ENCODE assay signal across 11 cellular contexts in genomic region chr10:19811517-19811916, GRCh38. TPM values are rescaled to one million over a fixed set of nuclear protein-coding genes. Genes with fewer than 3 reads are reported as not detected.
DNase-seq lines count a peak whose midpoint lies in the region; ATAC-seq and TF ChIP-seq lines count a peak whose summit lies in the region.
"Had no signal": no experiment of that assay in that cellular context is flagged by ENCODE, and none has a peak within 500 bp of the region (broad histone marks: within the 10 kb centered on the region; RNA-seq: fewer than 3 reads in every experiment).

No MANE protein-coding gene starts in this region.

- H3K36me3 ChIP-seq in RWPE2 (ENCODE audit: low read depth), result no peaks in the 10 kb centered on the region

- no peaks in the 10 kb centered on the region for H3K4me1 Mint-ChIP-seq in glutamatergic neuron (ENCODE audit: low read depth, unreplicated experiment)
- H3K4me1 Mint-ChIP-seq in activated CD4-positive, alpha-beta T cell treated with anti-CD3 and anti-CD28 coated beads, Interleukin-2, amount 10 ng/mL, durations not matched to agents 24 days and 14 days, result no peaks in the 10 kb centered on the region
- H3K4me1 Mint-ChIP-seq in activated CD4-positive, alpha-beta T cell treated with anti-CD3 and anti-CD28 coated beads, Interleukin-2, amount 10 ng/mL, durations not matched to agents 7 days and 5 days, result no peaks in the 10 kb centered on the region
- H3K4me1 Mint-ChIP-seq: central memory CD8-positive, alpha-beta T cell had no signal

- H3K27me3 ChIP-seq in RWPE2 (ENCODE audit: insufficient read depth, poor library complexity, severe bottlenecking), result peaks cover 41% of the 10 kb centered on the region

- TF ChIP-seq CTCF in GM12874 (IDR thresholded peaks at IDR 0.05; ENCODE audit: insufficient read depth, low read depth, low read length), result peak; percentile 44; the same call in 1 of the 2 replicates
- TF ChIP-seq CTCF in RWPE2 (IDR thresholded peaks at IDR 0.05; ENCODE audit: poor library complexity, severe bottlenecking), result peak; percentile 58
- peak; percentile 47 for TF ChIP-seq CTCF in glutamatergic neuron (IDR thresholded peaks at IDR 0.05; ENCODE audit: partially characterized antibody, unreplicated experiment)

- no peak overlapping the region for H3K27ac Mint-ChIP-seq in glutamatergic neuron (ENCODE audit: unreplicated experiment)
- H3K27ac Mint-ChIP-seq in activated CD4-positive, alpha-beta T cell treated with anti-CD3 and anti-CD28 coated beads, Interleukin-2, amount 10 ng/mL, durations not matched to agents 24 days and 14 days, result no peak overlapping the region
- no peak overlapping the region for H3K27ac Mint-ChIP-seq in activated CD4-positive, alpha-beta T cell treated with anti-CD3 and anti-CD28 coated beads, Interleukin-2, amount 10 ng/mL, durations not matched to agents 7 days and 5 days

- H3K9me3 ChIP-seq in RWPE2 (ENCODE audit: severe bottlenecking), result no peaks in the 10 kb centered on the region

- peak; percentile 75 for ATAC-seq in RWPE2 (ENCODE audit: low read depth)

- no peak overlapping the region for H3K4me3 ChIP-seq in RWPE2 (ENCODE audit: severe bottlenecking)

- H3K4me1 ChIP-seq in RWPE2 (ENCODE audit: insufficient read depth, poor library complexity, severe bottlenecking), result no peaks in the 10 kb centered on the region

- H3K4me3 Mint-ChIP-seq in glutamatergic neuron (ENCODE audit: unreplicated experiment), result no peak overlapping the region
- H3K4me3 Mint-ChIP-seq in activated CD4-positive, alpha-beta T cell treated with anti-CD3 and anti-CD28 coated beads, Interleukin-2, amount 10 ng/mL, durations not matched to agents 24 days and 14 days, result no peak overlapping the region
- H3K4me3 Mint-ChIP-seq in activated CD4-positive, alpha-beta T cell treated with anti-CD3 and anti-CD28 coated beads, Interleukin-2, amount 10 ng/mL, durations not matched to agents 7 days and 5 days, result no peak overlapping the region
- H3K4me3 Mint-ChIP-seq: central memory CD8-positive, alpha-beta T cell had no signal

- DNase-seq in RWPE2 (ENCODE audit: low spot score) (no peak), glutamatergic neuron (peak; percentile 35), pons (ENCODE audit: low spot score) (peak; percentile 60), retina (no peak), NCI-H2227 (lab: John Stamatoyannopoulos, UW; ENCODE audit: unreplicated experiment) (no peak)
- DNase-seq in activated CD4-positive, alpha-beta T cell treated with anti-CD3 and anti-CD28 coated beads, Interleukin-2, amount 10 ng/mL, durations not matched to agents 24 days and 14 days, result no peak
- no peak for DNase-seq in activated CD4-positive, alpha-beta T cell treated with anti-CD3 and anti-CD28 coated beads, Interleukin-2, amount 10 ng/mL, durations not matched to agents 7 days and 5 days

- no peaks in the 10 kb centered on the region for H3K36me3 Mint-ChIP-seq in glutamatergic neuron (ENCODE audit: unreplicated experiment)
- no peaks in the 10 kb centered on the region for H3K36me3 Mint-ChIP-seq in activated CD4-positive, alpha-beta T cell treated with anti-CD3 and anti-CD28 coated beads, Interleukin-2, amount 10 ng/mL, durations not matched to agents 24 days and 14 days (ENCODE audit: low read depth)
- no peaks in the 10 kb centered on the region for H3K36me3 Mint-ChIP-seq in activated CD4-positive, alpha-beta T cell treated with anti-CD3 and anti-CD28 coated beads, Interleukin-2, amount 10 ng/mL, durations not matched to agents 7 days and 5 days (ENCODE audit: low read depth)

- intact Hi-C loops in activated CD4-positive, alpha-beta T cell treated with anti-CD3 and anti-CD28 coated beads, Interleukin-2, amount 10 ng/mL, durations not matched to agents 24 days and 14 days (cut with micrococcal nuclease), result no loop called here

- no peaks in the 10 kb centered on the region for H3K27me3 Mint-ChIP-seq in glutamatergic neuron (ENCODE audit: unreplicated experiment)
- H3K27me3 Mint-ChIP-seq in activated CD4-positive, alpha-beta T cell treated with anti-CD3 and anti-CD28 coated beads, Interleukin-2, amount 10 ng/mL, durations not matched to agents 24 days and 14 days, result peaks cover 23% of the 10 kb centered on the region
- peaks cover 19% of the 10 kb centered on the region for H3K27me3 Mint-ChIP-seq in activated CD4-positive, alpha-beta T cell treated with anti-CD3 and anti-CD28 coated beads, Interleukin-2, amount 10 ng/mL, durations not matched to agents 7 days and 5 days

- POLR2A ChIA-PET in activated CD4-positive, alpha-beta T cell treated with anti-CD3 and anti-CD28 coated beads, Interleukin-2, amount 10 ng/mL, durations not matched to agents 7 days and 5 days (lab: Charles Lee), result no interaction called here

- no peaks in the 10 kb centered on the region for H3K9me3 Mint-ChIP-seq in glutamatergic neuron (ENCODE audit: unreplicated experiment)
- H3K9me3 Mint-ChIP-seq in activated CD4-positive, alpha-beta T cell treated with anti-CD3 and anti-CD28 coated beads, Interleukin-2, amount 10 ng/mL, durations not matched to agents 24 days and 14 days, result no peaks in the 10 kb centered on the region
- H3K9me3 Mint-ChIP-seq in activated CD4-positive, alpha-beta T cell treated with anti-CD3 and anti-CD28 coated beads, Interleukin-2, amount 10 ng/mL, durations not matched to agents 7 days and 5 days, result no peaks in the 10 kb centered on the region
- H3K9me3 Mint-ChIP-seq: central memory CD8-positive, alpha-beta T cell had no signal

- H3K27ac ChIP-seq in RWPE2 (ENCODE audit: poor library complexity, severe bottlenecking), result no peak overlapping the region
- H3K27ac ChIP-seq: HL-60 had no signal

- CTCF ChIA-PET in activated CD4-positive, alpha-beta T cell treated with anti-CD3 and anti-CD28 coated beads, Interleukin-2, amount 10 ng/mL, durations not matched to agents 7 days and 5 days (lab: Charles Lee), result no interaction called here

RNA-seq across cellular contexts. Expression of gene PLXDC2, which starts 4.7 kb away (rescaled TPM):
- 3.9 TPM for total RNA-seq in glutamatergic neuron (ENCODE audit: unreplicated experiment)
- total RNA-seq in activated CD4-positive, alpha-beta T cell treated with anti-CD3 and anti-CD28 coated beads, Interleukin-2, amount 10 ng/mL, durations not matched to agents 24 days and 14 days, result not detected in 2 replicates
- not detected for total RNA-seq in activated CD4-positive, alpha-beta T cell treated with anti-CD3 and anti-CD28 coated beads, Interleukin-2, amount 10 ng/mL, durations not matched to agents 7 days and 5 days
- total RNA-seq: T-helper 2 cell treated with Interferon-gamma antibody and Interleukin-4, amounts not matched to agents 100 ng/mL and 5 ng/mL, for 36 hours had no signal

Comparison
In these comparisons a context has a peak if more than half of its experiments do, and no peak if none do; other contexts are left out.
1. DNase-seq: peak in glutamatergic neuron (single experiment) and pons (single experiment); none in RWPE2 (single experiment), activated CD4-positive, alpha-beta T cell treated with anti-CD3 and anti-CD28 coated beads, Interleukin-2, amount 10 ng/mL, durations not matched to agents 24 days and 14 days (single experiment), retina (single experiment), activated CD4-positive, alpha-beta T cell treated with anti-CD3 and anti-CD28 coated beads, Interleukin-2, amount 10 ng/mL, durations not matched to agents 7 days and 5 days (single experiment) and NCI-H2227 (single experiment).
2. Peak in every context shown above with its lines, with median percentiles within 50 percentile points of each other: CTCF ChIP-seq.